Comparison of ENCODE assay signal across 8 cellular contexts in genomic region chr12:112125250-112125999, GRCh38. TPM values are rescaled to one million over a fixed set of nuclear protein-coding genes. Genes with fewer than 3 reads are reported as not detected.
DNase-seq lines count a peak whose midpoint lies in the region; ATAC-seq, FAIRE-seq and TF ChIP-seq lines count a peak whose summit lies in the region.

A gene with protein sequence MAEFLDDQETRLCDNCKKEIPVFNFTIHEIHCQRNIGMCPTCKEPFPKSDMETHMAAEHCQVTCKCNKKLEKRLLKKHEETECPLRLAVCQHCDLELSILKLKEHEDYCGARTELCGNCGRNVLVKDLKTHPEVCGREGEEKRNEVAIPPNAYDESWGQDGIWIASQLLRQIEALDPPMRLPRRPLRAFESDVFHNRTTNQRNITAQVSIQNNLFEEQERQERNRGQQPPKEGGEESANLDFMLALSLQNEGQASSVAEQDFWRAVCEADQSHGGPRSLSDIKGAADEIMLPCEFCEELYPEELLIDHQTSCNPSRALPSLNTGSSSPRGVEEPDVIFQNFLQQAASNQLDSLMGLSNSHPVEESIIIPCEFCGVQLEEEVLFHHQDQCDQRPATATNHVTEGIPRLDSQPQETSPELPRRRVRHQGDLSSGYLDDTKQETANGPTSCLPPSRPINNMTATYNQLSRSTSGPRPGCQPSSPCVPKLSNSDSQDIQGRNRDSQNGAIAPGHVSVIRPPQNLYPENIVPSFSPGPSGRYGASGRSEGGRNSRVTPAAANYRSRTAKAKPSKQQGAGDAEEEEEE (plus strand): TSS chr12:112125560. CDS start chr12:112130523, 4,963 bp downstream.

- H3K4me1 ChIP-seq in adrenal gland (replicated peaks in 1 of 2) (peaks cover 24 to 56% of the 10 kb centered on the region in 2 donors), heart left ventricle (peaks cover 7 to 74% (median 57%) of the 10 kb centered on the region in 12 donors)

- FAIRE-seq in GM12892 (lab: Jason Lieb, UNC) = peak; percentile 98

- H3K9me3 Mint-ChIP-seq in type B pancreatic cell = no peaks in the 10 kb centered on the region

- H3K9me3 ChIP-seq in adrenal gland (replicated peaks in 1 of 3) (no peaks in the 10 kb centered on the region), heart left ventricle (no peaks in the 10 kb centered on the region)

- TF ChIP-seq POLR2A in GM12892 (IDR thresholded peaks at IDR 0.05; ENCODE audit: low read depth, low read length) (peak; percentile 99), adrenal gland (IDR thresholded peaks at IDR 0.05) (peak; percentile 91 to 95), heart left ventricle (IDR thresholded peaks at IDR 0.05) (peak; percentile 98 to 99)

- WGBS in adrenal gland, 4 donors = 0 to 1% (median 0%) methylated on average over 6 to 63 of the region's 63 CpGs
- WGBS in heart left ventricle, 4 donors = 0 to 1% (median 0%) methylated on average over 29 to 63 of the region's 63 CpGs

- H3K27ac Mint-ChIP-seq in type B pancreatic cell = peak within 1 kb of the TSS; percentile 75

- H3K27ac ChIP-seq in adrenal gland = peak within 1 kb of the TSS; percentile 51 to 94 (median 89)
- peak within 1 kb of the TSS; percentile 75 to 95 (median 90) for H3K27ac ChIP-seq in heart left ventricle

- peak within 1 kb of the TSS; percentile 84 for H3K4me3 Mint-ChIP-seq in type B pancreatic cell

- H3K27me3 Mint-ChIP-seq in type B pancreatic cell = no peaks in the 10 kb centered on the region

- ATAC-seq in HG02852 (IDR thresholded peaks at IDR 0.05; ENCODE audit: unreplicated experiment) = peak; percentile 96
- ATAC-seq in heart left ventricle = peak; percentile 97 to 99 (median 98)

- peaks cover 30% of the 10 kb centered on the region for H3K4me1 Mint-ChIP-seq in type B pancreatic cell (ENCODE audit: unreplicated experiment)

- H3K36me3 ChIP-seq in adrenal gland (replicated peaks in 1 of 2) (no peaks in the 10 kb centered on the region), heart left ventricle (no peaks in the 10 kb centered on the region)

- H3K27me3 ChIP-seq in adrenal gland (no peaks in the 10 kb centered on the region), heart left ventricle (no peaks in the 10 kb centered on the region)

- intact Hi-C loops in adrenal gland (cut with DNase I) (no loop called here), heart left ventricle (cut with DNase I) (loop anchor here in 1 of 10 donors (10.0 kb wide), 1 partner anchor 111 kb away; the partner anchor contains the start of genes ERP29 and TMEM116)

- H3K4me3 ChIP-seq in adrenal gland = peak within 1 kb of the TSS; percentile 74 to 100 (median 83)
- H3K4me3 ChIP-seq in heart left ventricle = peak within 1 kb of the TSS; percentile 63 to 96 (median 81)

- DNase-seq in GM12892 (ENCODE audit: insufficient read length) (peak; percentile 98), NCI-H146 (lab: John Stamatoyannopoulos, UW) (peak; percentile 96), T-helper 1 cell (peak; percentile 94 to 98 (median 96)), adrenal gland (peak; percentile 97 to 99 (median 98)), heart left ventricle (peak; percentile 98 to 100 (median 99)), pons (ENCODE audit: low spot score) (peak; percentile 97), type B pancreatic cell (ENCODE audit: extremely low spot score, unreplicated experiment) (peak; percentile 99)

- H3K36me3 Mint-ChIP-seq in type B pancreatic cell = no peaks in the 10 kb centered on the region

- TF ChIP-seq CTCF in adrenal gland (IDR thresholded peaks at IDR 0.05) (no peak), heart left ventricle (IDR thresholded peaks at IDR 0.05) (no peak), type B pancreatic cell (conservative IDR thresholded peaks at IDR 0.05) (no peak)

RNA-seq across cellular contexts. Expression of the gene that starts here (rescaled TPM):
- 39.8 TPM for polyA plus RNA-seq in GM12892 (2012; ENCODE audit: missing spikeins)
- total RNA-seq in adrenal gland = 10 to 100 TPM; 18.2 to 45.9 (median 30.0) TPM
- polyA plus RNA-seq in adrenal gland = 10 to 100 TPM; 11.4 to 25.7 (median 13.9) TPM
- total RNA-seq in heart left ventricle = 10 to 100 TPM; 17.0 to 84.7 (median 26.4) TPM
- 10 to 100 TPM in 1 of 2 donors, 1 to 10 TPM in 1; 6.7 to 22.3 TPM for polyA plus RNA-seq in heart left ventricle
- total RNA-seq in type B pancreatic cell (ENCODE audit: low replicate concordance) = 38.3 and 40.4 TPM in 2 replicates

Comparison
In these comparisons a context has a peak if more than half of its experiments do, and no peak if none do; other contexts are left out.
1. Peak in every context shown above with its lines: DNase-seq, ATAC-seq, H3K4me3 ChIP-seq and H3K27ac ChIP-seq.